Comparison of ENCODE assay signal across 24 cellular contexts in genomic region chr7:45017253-45017652, GRCh38.
"Had no signal": no experiment of that assay in that cellular context is flagged by ENCODE, and none has a peak within 500 bp of the region (broad histone marks: within the 10 kb centered on the region; RNA-seq: fewer than 3 reads in every experiment).

No MANE protein-coding gene starts in this region.

- H3K4me3 ChIP-seq: colonic mucosa, dorsolateral prefrontal cortex, esophagus muscularis mucosa, right lobe of liver, SK-N-MC, spleen, thyroid gland had no signal

- H3K4me1 ChIP-seq: colonic mucosa, thyroid gland had no signal

- H3K27me3 Mint-ChIP-seq: activated CD4-positive, alpha-beta T cell treated with anti-CD3 and anti-CD28 coated beads, Interleukin-2, amount 10 ng/mL, durations not matched to agents 7 days and 5 days; activated naive CD4-positive, alpha-beta T cell treated with anti-CD3 and anti-CD28 coated beads, Interleukin-2, amount 50 U/mL, for 24 hours; central memory CD8-positive, alpha-beta T cell; stimulated activated naive CD8-positive, alpha-beta T cell treated with anti-CD3 and anti-CD28 coated beads, Interleukin-15, Interleukin-2, amounts not matched to agents 100 ng/mL and 50 ng/mL, for 24 hours; T-helper 17 cell had no signal

- H3K27me3 ChIP-seq: colonic mucosa, dorsolateral prefrontal cortex, esophagus muscularis mucosa, right lobe of liver, spleen, thyroid gland had no signal

- DNase-seq: activated CD4-positive, alpha-beta T cell treated with anti-CD3 and anti-CD28 coated beads, Interleukin-2, amount 10 ng/mL, durations not matched to agents 7 days and 5 days; activated CD8-positive, alpha-beta memory T cell treated with anti-CD3 and anti-CD28 coated beads, Interleukin-2, amount 50 U/mL, for 48 hours; activated gamma-delta T cell; activated T-cell treated with anti-CD3 and anti-CD28 coated beads, Interleukin-2, amount 50 U/mL, for 72 hours; colonic mucosa; dorsolateral prefrontal cortex; glutamatergic neuron; hippocampal formation; midbrain; nephron progenitor cell; occipital lobe; posterior cingulate gyrus; right lobe of liver; spleen; stimulated activated CD4-positive, alpha-beta T cell treated with anti-CD3 and anti-CD28 coated beads, Interleukin-4, amount 100 ng/mL, for 4 hours; substantia nigra; SW 1271; T-helper 17 cell; thyroid gland had no signal

- H3K27ac ChIP-seq: colonic mucosa, dorsolateral prefrontal cortex, esophagus muscularis mucosa, right lobe of liver, SK-N-MC, spleen, thyroid gland had no signal

- H3K4me3 Mint-ChIP-seq: activated CD4-positive, alpha-beta T cell treated with anti-CD3 and anti-CD28 coated beads, Interleukin-2, amount 10 ng/mL, durations not matched to agents 7 days and 5 days; activated naive CD4-positive, alpha-beta T cell treated with anti-CD3 and anti-CD28 coated beads, Interleukin-2, amount 50 U/mL, for 24 hours; activated T-cell treated with anti-CD3 and anti-CD28 coated beads, Interleukin-2, amount 50 U/mL, for 72 hours; central memory CD8-positive, alpha-beta T cell; nephron progenitor cell; stimulated activated naive CD8-positive, alpha-beta T cell treated with anti-CD3 and anti-CD28 coated beads, Interleukin-15, Interleukin-2, amounts not matched to agents 100 ng/mL and 50 ng/mL, for 24 hours; T-helper 17 cell had no signal

- H3K27ac Mint-ChIP-seq: activated CD4-positive, alpha-beta T cell treated with anti-CD3 and anti-CD28 coated beads, Interleukin-2, amount 10 ng/mL, durations not matched to agents 7 days and 5 days; activated naive CD4-positive, alpha-beta T cell treated with anti-CD3 and anti-CD28 coated beads, Interleukin-2, amount 50 U/mL, for 24 hours; activated T-cell treated with anti-CD3 and anti-CD28 coated beads, Interleukin-2, amount 50 U/mL, for 72 hours; nephron progenitor cell; stimulated activated naive CD8-positive, alpha-beta T cell treated with anti-CD3 and anti-CD28 coated beads, Interleukin-15, Interleukin-2, amounts not matched to agents 100 ng/mL and 50 ng/mL, for 24 hours; T-helper 17 cell had no signal

- H3K9me3 ChIP-seq: colonic mucosa, esophagus muscularis mucosa, right lobe of liver, spleen, thyroid gland had no signal

- H3K36me3 ChIP-seq: colonic mucosa, right lobe of liver, thyroid gland had no signal

- ATAC-seq: activated T-cell treated with anti-CD3 and anti-CD28 coated beads, Interleukin-2, amount 50 U/mL, for 72 hours; T-helper 17 cell had no signal

- H3K9me3 Mint-ChIP-seq: activated CD4-positive, alpha-beta T cell treated with anti-CD3 and anti-CD28 coated beads, Interleukin-2, amount 10 ng/mL, durations not matched to agents 7 days and 5 days; activated naive CD4-positive, alpha-beta T cell treated with anti-CD3 and anti-CD28 coated beads, Interleukin-2, amount 50 U/mL, for 24 hours; activated T-cell treated with anti-CD3 and anti-CD28 coated beads, Interleukin-2, amount 50 U/mL, for 72 hours; central memory CD8-positive, alpha-beta T cell; stimulated activated naive CD8-positive, alpha-beta T cell treated with anti-CD3 and anti-CD28 coated beads, Interleukin-15, Interleukin-2, amounts not matched to agents 100 ng/mL and 50 ng/mL, for 24 hours had no signal
